ENCODE assay signal across 33 cellular contexts in the genomic region with DNA sequence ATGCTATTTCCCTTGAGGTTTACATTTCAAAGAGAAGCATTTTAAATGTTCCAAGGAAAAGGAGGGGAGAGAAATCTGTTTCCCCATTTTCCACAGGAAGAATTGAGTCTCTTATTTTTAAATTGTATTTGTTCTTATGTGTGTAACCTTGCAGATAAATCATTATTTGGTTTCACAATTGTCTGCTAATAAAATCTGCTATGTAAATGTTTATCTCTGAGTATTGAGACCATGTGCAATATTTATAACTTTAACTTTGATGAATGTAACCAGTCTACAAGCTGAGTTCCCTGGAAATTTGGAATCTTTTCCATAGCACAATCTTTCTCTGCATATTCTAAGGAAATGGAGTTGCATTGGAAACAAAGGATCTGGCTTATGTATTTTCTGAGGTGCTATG.
"Had no signal": no experiment of that assay in that cellular context is flagged by ENCODE, and none has a peak within 500 bp of the region (broad histone marks: within the 10 kb centered on the region; RNA-seq: fewer than 3 reads in every experiment).

No MANE protein-coding gene starts in this region.

- H3K4me3 ChIP-seq: adrenal gland, body of pancreas, cardiac muscle cell had no signal

- H3K27ac ChIP-seq: adrenal gland, body of pancreas, brain microvascular endothelial cell, cardiac muscle cell, WERI-Rb-1 had no signal

- H3K36me3 ChIP-seq: adrenal gland, brain microvascular endothelial cell, cardiac muscle cell, WERI-Rb-1 had no signal

- H3K4me1 ChIP-seq: adrenal gland, body of pancreas had no signal

- H3K9me3 ChIP-seq: adrenal gland, body of pancreas had no signal

- H3K27me3 ChIP-seq: adrenal gland, body of pancreas, brain microvascular endothelial cell, cardiac muscle cell had no signal

- ATAC-seq: activated CD8-positive, alpha-beta T cell treated with anti-CD3 and anti-CD28 coated beads for 36 hours; activated naive CD4-positive, alpha-beta T cell treated with anti-CD3 and anti-CD28 coated beads, Interleukin-2, amount 50 U/mL, for 72 hours; activated T-cell treated with anti-CD3 and anti-CD28 coated beads, Interleukin-2, amount 50 U/mL, for 4 hours; activated T-cell treated with anti-CD3 and anti-CD28 coated beads, Interleukin-2, amount 50 U/mL, for 72 hours; activated T-helper 17 cell treated with anti-CD3 and anti-CD28 coated beads, Interleukin-2, amount 50 U/mL, for 72 hours; body of pancreas had no signal

- DNase-seq: activated B cell treated with CpG ODN at 0.5 μM for 24 hours; activated CD4-positive, alpha-beta memory T cell treated with anti-CD3 and anti-CD28 coated beads for 36 hours; activated CD4-positive, alpha-beta T cell treated with anti-CD3 and anti-CD28 coated beads for 4 hours; activated CD4-positive, alpha-beta T cell treated with anti-CD3 and anti-CD28 coated beads, Interleukin-2, amount 10 ng/mL, durations not matched to agents 24 days and 14 days; activated CD4-positive, alpha-beta T cell treated with anti-CD3 and anti-CD28 coated beads, Interleukin-2, amount 50 U/mL, for 1 hour; activated CD4-positive, alpha-beta T cell treated with anti-CD3 and anti-CD28 coated beads, Interleukin-2, amount 50 U/mL, for 4 hours; activated CD4-positive, CD25-positive, alpha-beta regulatory T cell treated with anti-CD3 and anti-CD28 coated beads, Interleukin-2, amount 50 U/mL, for 72 hours; activated CD8-positive, alpha-beta memory T cell treated with anti-CD3 and anti-CD28 coated beads, Interleukin-2, amount 50 U/mL, for 4 hours; activated CD8-positive, alpha-beta T cell treated with anti-CD3 and anti-CD28 coated beads for 36 hours; activated effector memory CD4-positive, alpha-beta T cell treated with anti-CD3 and anti-CD28 coated beads, Interleukin-2, amount 50 U/mL, for 16 hours; activated gamma-delta T cell treated with Interleukin-2 at 50 U/mL for 16 hours; activated naive CD4-positive, alpha-beta T cell; activated naive CD4-positive, alpha-beta T cell treated with anti-CD3 and anti-CD28 coated beads for 36 hours; activated naive CD4-positive, alpha-beta T cell treated with anti-CD3 and anti-CD28 coated beads, Interleukin-2, amount 50 U/mL, for 16 hours; activated naive CD8-positive, alpha-beta T cell treated with anti-CD3 and anti-CD28 coated beads for 36 hours; activated T-cell treated with anti-CD3 and anti-CD28 coated beads for 4 hours; activated T-cell treated with anti-CD3 and anti-CD28 coated beads, Interleukin-2, amount 50 U/mL, for 1 hour; activated T-cell treated with anti-CD3 and anti-CD28 coated beads, Interleukin-2, amount 50 U/mL, for 4 hours; activated T-cell treated with anti-CD3 and anti-CD28 coated beads, Interleukin-2, amount 50 U/mL, for 72 hours; adrenal gland; amniotic stem cell; aorta; body of pancreas; brain microvascular endothelial cell; caudate nucleus; cerebellar nuclear complex; T-helper 1 cell; T-helper 2 cell; T-helper 9 cell; WERI-Rb-1 had no signal
